Comparison of ENCODE assay signal across 9 cellular contexts in genomic region chr12:69779928-69780327, GRCh38. TPM values are rescaled to one million over a fixed set of nuclear protein-coding genes. Genes with fewer than 3 reads are reported as not detected.
DNase-seq lines count a peak whose midpoint lies in the region; ATAC-seq, FAIRE-seq and TF ChIP-seq lines count a peak whose summit lies in the region.
"Had no signal": no experiment of that assay in that cellular context is flagged by ENCODE, and none has a peak within 500 bp of the region (broad histone marks: within the 10 kb centered on the region; RNA-seq: fewer than 3 reads in every experiment).

No MANE protein-coding gene starts in this region.

- H3K36me3 Mint-ChIP-seq in H9 (ENCODE audit: insufficient read depth in 1 of 3, low read depth in 3 of 3) (peaks cover 0 to 15% (median 12%) of the 10 kb centered on the region in 3 experiments), CD14-positive monocyte (peaks cover 26 to 31% of the 10 kb centered on the region in 2 donors)

- H2BK20ac ChIP-seq in H9 (ENCODE audit: low read depth, low read length, poor library complexity, severe bottlenecking): no peak overlapping the region

- H3K18ac ChIP-seq in H9 (ENCODE audit: insufficient read length, low read depth, low read length): no peak overlapping the region

- H2AFZ ChIP-seq in H9 (ENCODE audit: low read length): no peak overlapping the region

- DNase-seq in ACHN (peak; percentile 52), H9 (peak; percentile 84), RCC 7860 (ENCODE audit: low spot score) (peak; percentile 11), germinal center (ENCODE audit: low spot score) (peak; percentile 22), cortex of kidney (lab: John Stamatoyannopoulos, UW) (no peak), SIG-M5 (lab: John Stamatoyannopoulos, UW) (no peak), CD14-positive monocyte (ENCODE audit: low spot score) (no peak)

- H3K79me1 ChIP-seq in H9 (ENCODE audit: insufficient read depth, low read depth, low read length, poor library complexity, severe bottlenecking): peaks cover under 1% of the 10 kb centered on the region

- no peak overlapping the region for H2BK15ac ChIP-seq in H9 (ENCODE audit: low read depth, low read length)

- no peak overlapping the region for H2AK5ac ChIP-seq in H9 (ENCODE audit: insufficient read length, low read length)

- H3T11ph ChIP-seq in H9 (ENCODE audit: low read length): no peak overlapping the region

- in situ Hi-C loops in ACHN (cut with HindIII; ENCODE audit: low pct_ligation_motif_present, low pct_unique_long_range_greater_than_20kb, low sequenced_read_pairs): no loop called here

- H4K5ac ChIP-seq in H9 (ENCODE audit: insufficient read length, low read depth, low read length): no peak overlapping the region

- no peak overlapping the region for H2BK120ac ChIP-seq in H9 (ENCODE audit: low read depth, low read length, poor library complexity, severe bottlenecking)

- no peak overlapping the region for H4K8ac ChIP-seq in H9 (replicated peaks; ENCODE audit: insufficient read length, low read depth, low read length)

- no CpG with 5 or more reads among the region's 7 CpGs for WGBS in H9 (ENCODE audit: extremely low coverage, insufficient read length, low lambda C conversion rate)

- intact Hi-C loops in CD14-positive monocyte (cut with micrococcal nuclease): no loop called here

- H3K27me3 Mint-ChIP-seq in H9 (ENCODE audit: low read depth) (no peaks in the 10 kb centered on the region), CD14-positive monocyte (ENCODE audit: low read depth in 3 of 3) (no peaks in the 10 kb centered on the region)

- H3K4me1 ChIP-seq in H9 (ENCODE audit: insufficient read depth, low read length): no peaks in the 10 kb centered on the region

- TF ChIP-seq CTCF in H9 (conservative IDR thresholded peaks at IDR 0.05): peak; percentile 86
- no peak for TF ChIP-seq CTCF in CD14-positive monocyte (IDR thresholded peaks at IDR 0.05)

- no peaks in the 10 kb centered on the region for H3K9me3 ChIP-seq in H9 (ENCODE audit: control insufficient read depth, low read depth, low read length)

- H3K9me3 Mint-ChIP-seq in H9 (peaks cover 0 to 3% of the 10 kb centered on the region in 2 experiments; a peak in 3 of 5 replicates), CD14-positive monocyte (peaks cover 14 to 24% (median 22%) of the 10 kb centered on the region in 7 donors)

- H3K14ac ChIP-seq in H9 (ENCODE audit: insufficient read depth, low read length): no peak overlapping the region

- no peak overlapping the region for H2BK12ac ChIP-seq in H9 (ENCODE audit: insufficient read length, low read depth, low read length)

- H3K4me3 Mint-ChIP-seq in H9 (peak overlapping the region in 1 of 2 experiments; percentile 57; a peak in 2 of 5 replicates), CD14-positive monocyte (no peak overlapping the region)

- no peak overlapping the region for H3K9ac ChIP-seq in H9 (ENCODE audit: extremely low read depth, insufficient read length, low read length)

- H3K4ac ChIP-seq in H9 (ENCODE audit: low read depth, low read length): no peak overlapping the region

- peak overlapping the region; percentile 11 for H3K4me2 ChIP-seq in H9 (ENCODE audit: insufficient read depth, insufficient read length, low read length)

- H3K23me2 ChIP-seq in H9 (ENCODE audit: insufficient read length, low read depth, low read length, poor library complexity, severe bottlenecking): no peaks in the 10 kb centered on the region

- H3K27ac Mint-ChIP-seq in H9 (peak overlapping the region in 1 of 3 experiments; percentile 58; a peak in 1 of 7 replicates), CD14-positive monocyte (no peak overlapping the region)

- no peak overlapping the region for H4K91ac ChIP-seq in H9 (ENCODE audit: insufficient read length, low read depth, low read length)

- no peaks in the 10 kb centered on the region for H4K20me1 ChIP-seq in H9 (ENCODE audit: control insufficient read depth, insufficient read depth, insufficient read length)

- H3K56ac ChIP-seq in H9 (ENCODE audit: insufficient read length, low read depth, low read length): no peak overlapping the region

- no peak for ATAC-seq in GM18861 (IDR thresholded peaks at IDR 0.05; ENCODE audit: unreplicated experiment)

- FAIRE-seq in RCC 7860 (lab: Jason Lieb, UNC): no peak

- no peaks in the 10 kb centered on the region for H3K79me2 ChIP-seq in H9 (ENCODE audit: insufficient read depth, low read length)

- H2BK5ac ChIP-seq in H9 (ENCODE audit: insufficient read length, low read length): no peak overlapping the region

- H3K4me1 Mint-ChIP-seq in H9: peaks cover 13% of the 10 kb centered on the region in 2 experiments
- H3K4me1 Mint-ChIP-seq in CD14-positive monocyte: no peaks in the 10 kb centered on the region

- H3K23ac ChIP-seq in H9 (ENCODE audit: insufficient read length, low read depth, low read length): no peak overlapping the region

- H3K27me3 ChIP-seq in H9 (ENCODE audit: insufficient read depth, low read length): no peaks in the 10 kb centered on the region

- H3K27ac ChIP-seq in H9 (ENCODE audit: insufficient read length, low read depth, low read length): no peak overlapping the region

RNA-seq across cellular contexts. Expression of gene RAB3IP, which starts 41.3 kb away (rescaled TPM):
- 44.9 and 45.5 TPM in 2 replicates for total RNA-seq in H9 (2021)
- polyA plus RNA-seq in CD14-positive monocyte: 10 to 100 TPM in 1 of 2 donors, 1 to 10 TPM in 1; 9.4 to 14.8 TPM

RNA-seq across cellular contexts. Expression of gene MYRFL, which starts 45.1 kb away (rescaled TPM):
- 0.57 and 0.64 TPM in 2 replicates for total RNA-seq in H9 (2021)
- polyA plus RNA-seq in CD14-positive monocyte: not detected
- total RNA-seq: T-helper 2 cell treated with Interferon-gamma antibody and Interleukin-4, amounts not matched to agents 100 ng/mL and 5 ng/mL, for 36 hours had no signal

Comparison
In these comparisons a context has a peak if more than half of its experiments do, and no peak if none do; other contexts are left out.
1. DNase-seq: peak in ACHN (single experiment), H9 (single experiment), RCC 7860 (single experiment) and germinal center (single experiment); none in cortex of kidney (single experiment), SIG-M5 (single experiment) and CD14-positive monocyte (single experiment).